ENCODE assay signal across 1 cellular context in genomic region chr4:98608343-98608742, GRCh38.
TF ChIP-seq lines count a peak whose summit lies in the region.

No MANE protein-coding gene starts in this region.

TF ChIP-seq in SK-N-SH treated with all-trans-retinoic acid at 6 μM for 48 hours, 23 proteins besides CTCF, POLR2A, EP300 and RAD21:
- TF ChIP-seq CSRNP3 (CRISPR knock-in tag; IDR thresholded peaks at IDR 0.05), result no peak
- TF ChIP-seq TOX (CRISPR knock-in tag; IDR thresholded peaks at IDR 0.05; ENCODE audit: borderline replicate concordance), result no peak
- no peak for TF ChIP-seq RARB (CRISPR knock-in tag; IDR thresholded peaks at IDR 0.05)
- TF ChIP-seq ESRRG (CRISPR knock-in tag; IDR thresholded peaks at IDR 0.05), result no peak
- no peak for TF ChIP-seq CSDC2 (CRISPR knock-in tag; IDR thresholded peaks at IDR 0.05)
- no peak for TF ChIP-seq PATZ1 (CRISPR knock-in tag; IDR thresholded peaks at IDR 0.05; ENCODE audit: borderline replicate concordance)
